In the genomic region with DNA sequence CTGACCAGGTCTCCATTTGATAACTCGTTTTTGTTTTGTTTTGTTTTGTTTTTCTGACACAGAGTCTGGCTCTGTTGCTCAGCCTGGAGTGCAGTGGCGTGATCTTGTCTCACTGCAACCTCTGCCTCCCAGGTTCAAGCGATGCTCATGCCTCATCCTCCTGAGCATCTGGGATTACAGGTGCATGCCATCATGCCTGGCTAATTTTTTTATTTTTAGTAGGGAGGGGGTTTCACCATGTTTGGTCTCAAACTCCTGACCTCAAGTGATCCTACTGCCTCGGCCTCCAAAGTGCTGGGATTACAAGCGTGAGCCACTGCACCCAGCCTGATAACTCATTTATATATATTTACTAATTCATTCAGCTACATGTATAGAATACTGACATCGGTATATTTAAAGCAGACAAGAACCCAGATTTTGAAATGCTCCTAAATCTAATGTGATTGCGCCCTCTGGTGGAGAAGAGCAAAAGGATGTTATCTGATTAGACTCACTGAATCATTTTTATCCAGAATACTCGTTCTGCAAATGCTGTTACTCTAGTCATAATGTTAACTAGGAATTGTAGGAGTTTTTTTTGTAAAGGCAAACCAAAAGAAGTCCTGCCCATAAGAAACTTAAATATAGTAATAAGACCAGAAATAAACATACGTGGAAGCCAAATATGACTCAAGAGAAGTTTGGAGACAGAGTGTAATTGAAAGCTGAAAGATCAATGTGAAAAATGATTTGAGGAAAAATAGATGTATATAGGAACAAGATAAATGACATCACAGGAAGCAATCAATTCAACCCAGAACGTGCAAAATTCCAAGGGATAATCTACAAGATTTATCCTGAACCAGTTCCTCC, we compare ENCODE assay signal across 7 cellular contexts. TPM values are rescaled to one million over a fixed set of nuclear protein-coding genes. Genes with fewer than 3 reads are reported as not detected.
A peak's percentile ranks its signal among the peaks of the same experiment; 100 is the strongest.
DNase-seq lines count a peak whose midpoint lies in the region; ATAC-seq, FAIRE-seq and TF ChIP-seq lines count a peak whose summit lies in the region.

No MANE protein-coding gene starts in this region.

- peak; percentile 74 for DNase-seq in EL
- DNase-seq in Karpas-422 = peak; percentile 88
- DNase-seq in RCC 7860 (ENCODE audit: low spot score) = peak; percentile 22
- peak; percentile 58 to 73 (median 66) for DNase-seq in body of pancreas
- no peak for DNase-seq in left lobe of liver (ENCODE audit: low spot score)
- peak; percentile 45 for DNase-seq in thoracic aorta (ENCODE audit: low spot score)
- no peak for DNase-seq in HTR-8/SVneo (ENCODE audit: insufficient read length, low spot score)

- WGBS in body of pancreas, 2 donors = 19 to 23% methylated on average over 10 of the region's 10 CpGs

- no peak overlapping the region for H3K9ac ChIP-seq in Karpas-422 (ENCODE audit: low read length)

- no peaks in the 10 kb centered on the region for H4K20me1 ChIP-seq in Karpas-422 (ENCODE audit: insufficient read depth, low read depth, low read length)

- H3K79me2 ChIP-seq in Karpas-422 (ENCODE audit: low read length) = no peaks in the 10 kb centered on the region

- TF ChIP-seq POLR2A in body of pancreas (IDR thresholded peaks at IDR 0.05) = no peak

- FAIRE-seq in RCC 7860 (lab: Jason Lieb, UNC) (peak; percentile 35), HTR-8/SVneo (lab: Jason Lieb, UNC) (no peak)

- H2AFZ ChIP-seq in Karpas-422 (ENCODE audit: low read length) = no peak overlapping the region

- H3K27me3 ChIP-seq in Karpas-422 (ENCODE audit: low read length) = no peaks in the 10 kb centered on the region
- H3K27me3 ChIP-seq in body of pancreas = peaks cover 0 to 22% of the 10 kb centered on the region in 2 donors
- no peaks in the 10 kb centered on the region for H3K27me3 ChIP-seq in thoracic aorta (replicated peaks; ENCODE audit: insufficient read depth)

- TF ChIP-seq CTCF in body of pancreas (IDR thresholded peaks at IDR 0.05) = peak; percentile 42 to 83 (median 72)
- peak; percentile 78 for TF ChIP-seq CTCF in thoracic aorta (IDR thresholded peaks at IDR 0.05)

- no peak for ATAC-seq in body of pancreas
- peak; percentile 64 for ATAC-seq in left lobe of liver
- no peak for ATAC-seq in thoracic aorta (ENCODE audit: insufficient number of reproducible peaks, low FRiP score, low read depth)

- H3K4me2 ChIP-seq in Karpas-422 (ENCODE audit: low read depth, low read length, poor library complexity, severe bottlenecking) = no peak overlapping the region

- no peaks in the 10 kb centered on the region for H3K9me2 ChIP-seq in Karpas-422 (replicated peaks; ENCODE audit: insufficient read depth, low read length)

- intact Hi-C loops in body of pancreas (cut with DNase I) = loop anchor here (5.0 kb wide), 1 partner anchor 1469 kb away; no protein-coding TSS in a partner anchor

- no peak overlapping the region for H3K27ac ChIP-seq in Karpas-422 (ENCODE audit: low read length)
- no peak overlapping the region for H3K27ac ChIP-seq in body of pancreas
- no peak overlapping the region for H3K27ac ChIP-seq in thoracic aorta

- H3K4me3 ChIP-seq in Karpas-422 (ENCODE audit: low read length) = no peak overlapping the region
- H3K4me3 ChIP-seq in body of pancreas = no peak overlapping the region
- no peak overlapping the region for H3K4me3 ChIP-seq in thoracic aorta

- H3K9me3 ChIP-seq in Karpas-422 (ENCODE audit: low read length) (no peaks in the 10 kb centered on the region), body of pancreas (no peaks in the 10 kb centered on the region), thoracic aorta (no peaks in the 10 kb centered on the region)

- H3K4me1 ChIP-seq in Karpas-422 (ENCODE audit: low read length) (peaks cover 5% of the 10 kb centered on the region), body of pancreas (peaks cover 22% of the 10 kb centered on the region), thoracic aorta (ENCODE audit: control insufficient read depth in 1 of 2, low read depth in 2 of 2) (peaks cover 2 to 16% of the 10 kb centered on the region in 2 donors)

- no peaks in the 10 kb centered on the region for H3K36me3 ChIP-seq in Karpas-422 (ENCODE audit: insufficient read depth, low read length)
- no peaks in the 10 kb centered on the region for H3K36me3 ChIP-seq in body of pancreas (replicated peaks in 1 of 2; ENCODE audit: insufficient read depth in 1 of 2, low read depth in 2 of 2)
- no peaks in the 10 kb centered on the region for H3K36me3 ChIP-seq in thoracic aorta

RNA-seq across cellular contexts. Expression of a gene that starts 5.3 kb away (rescaled TPM):
- total RNA-seq in Karpas-422 (2014; rRNA removed; shearing (Covaris generic); ENCODE audit: low replicate concordance) = not detected in 2 replicates
- total RNA-seq in body of pancreas = 10 to 100 TPM; 34.0 to 35.3 TPM
- total RNA-seq in left lobe of liver = 1.6 TPM
- 100 to 1,000 TPM in 1 of 2 donors, 10 to 100 TPM in 1; 92.3 to 131 TPM for total RNA-seq in thoracic aorta

RNA-seq across cellular contexts. Expression of a gene that starts 32.5 kb away (rescaled TPM):
- 161 and 346 TPM in 2 replicates for total RNA-seq in Karpas-422 (2014; rRNA removed; shearing (Covaris generic); ENCODE audit: low replicate concordance)
- total RNA-seq in body of pancreas = 100 to 1,000 TPM in 1 of 2 donors, 10 to 100 TPM in 1; 50.1 to 139 TPM
- 183 TPM for total RNA-seq in left lobe of liver
- 100 to 1,000 TPM; 101 to 643 TPM for total RNA-seq in thoracic aorta

Comparison
In these comparisons a context has a peak if more than half of its experiments do, and no peak if none do; other contexts are left out.
1. DNase-seq: peak in EL (single experiment), Karpas-422 (single experiment), RCC 7860 (single experiment), body of pancreas (4 of 4) and thoracic aorta (single experiment); none in left lobe of liver (single experiment) and HTR-8/SVneo (single experiment).
2. RNA of a gene that starts 5.3 kb away (total RNA-seq): 92.3 to 131 TPM in thoracic aorta and 34.0 to 35.3 TPM in body of pancreas; 1.6 TPM in left lobe of liver (single experiment) and not detected in Karpas-422; every median in the first group is over 10 times any median in the second.